ENCODE assay signal across 21 cellular contexts in the genomic region with DNA sequence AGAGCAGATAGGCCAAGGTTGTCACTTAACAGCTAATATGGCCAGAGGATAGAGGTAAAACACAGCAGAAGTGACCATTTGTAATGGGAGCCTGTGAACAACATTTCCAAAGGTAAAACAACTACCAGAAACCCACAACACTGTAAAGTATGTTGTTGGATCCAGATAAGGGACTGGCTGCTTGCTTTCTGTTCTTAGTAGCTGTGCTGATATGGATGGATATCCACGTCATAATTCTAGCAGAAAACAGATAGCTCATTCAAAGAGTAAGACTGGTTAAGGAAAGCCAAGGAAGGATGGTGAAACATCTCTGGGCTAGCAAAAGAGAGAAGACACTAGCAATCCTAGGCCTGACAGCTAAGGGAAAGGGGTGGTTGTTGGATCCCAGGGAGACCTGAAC. TPM values are rescaled to one million over a fixed set of nuclear protein-coding genes. Genes with fewer than 3 reads are reported as not detected.
DNase-seq lines count a peak whose midpoint lies in the region; ATAC-seq, FAIRE-seq and TF ChIP-seq lines count a peak whose summit lies in the region.
"Had no signal": no experiment of that assay in that cellular context is flagged by ENCODE, and none has a peak within 500 bp of the region (broad histone marks: within the 10 kb centered on the region; RNA-seq: fewer than 3 reads in every experiment).

No MANE protein-coding gene starts in this region.

- no peaks in the 10 kb centered on the region for H4K20me1 ChIP-seq in BLaER1 treated with 17β-estradiol and CSF1 and Interleukin-3, amounts not matched to agents 10 nM and 100 nM
- no peaks in the 10 kb centered on the region for H4K20me1 ChIP-seq in keratinocyte (ENCODE audit: control insufficient read depth, extremely low read depth, insufficient read depth, low read length)

- no peaks in the 10 kb centered on the region for H3K9me1 ChIP-seq in keratinocyte (ENCODE audit: control insufficient read depth, extremely low read depth, insufficient read depth, low read length)

- in situ Hi-C loops in brain microvascular endothelial cell (cut with HindIII; ENCODE audit: low pct_ligation_motif_present, low sequenced_read_pairs), result no loop called here

- no peaks in the 10 kb centered on the region for H3K36me3 ChIP-seq in BLaER1 treated with 17β-estradiol and CSF1 and Interleukin-3, amounts not matched to agents 10 nM and 100 nM
- no peaks in the 10 kb centered on the region for H3K36me3 ChIP-seq in brain microvascular endothelial cell (replicated peaks)
- H3K36me3 ChIP-seq in keratinocyte (ENCODE audit: control insufficient read depth in 2 of 2, extremely low read depth in 1 of 2, insufficient read depth in 2 of 2, low read length in 2 of 2), result no peaks in the 10 kb centered on the region
- H3K36me3 ChIP-seq: SJCRH30 had no signal

- peak overlapping the region in 6 of 11 experiments; percentile 1 to 78 (median 68); a peak in 8 of 22 replicates for H3K4me2 ChIP-seq in BLaER1 treated with 17β-estradiol and CSF1 and Interleukin-3, amounts not matched to agents 10 nM and 100 nM
- no peak overlapping the region for H3K4me2 ChIP-seq in keratinocyte (ENCODE audit: control insufficient read depth, extremely low read depth, insufficient read depth, low read depth, low read length)

- no peak for ATAC-seq in GM18520 (IDR thresholded peaks at IDR 0.05; ENCODE audit: unreplicated experiment)

- DNase-seq in OCI-M1 (lab: John Stamatoyannopoulos, UW) (peak; percentile 51), brain microvascular endothelial cell (peak; percentile 48), keratinocyte (ENCODE audit: low read depth, low spot score) (no peak), NCI-H82 (lab: John Stamatoyannopoulos, UW) (no peak), Ammon's horn (ENCODE audit: low spot score) (no peak)
- DNase-seq in effector CD4-positive, alpha-beta T cell, result no peak
- DNase-seq: GOT3, HCEC 1CT, Kasumi-1, NCI-H1417, NCI-H1694 treated with DMSO at 0.1 percent for 48 hours, NCI-H2081 treated with DMSO at 0.1 percent for 48 hours, NCI-H2171 treated with DMSO at 0.1 percent for 48 hours, NCI-H524 treated with DMSO at 0.1 percent for 48 hours, RPMI8226, SJCRH30 had no signal

- H3K9me3 ChIP-seq in BLaER1 treated with 17β-estradiol and CSF1 and Interleukin-3, amounts not matched to agents 10 nM and 100 nM (replicated peaks in 1 of 11), result no peaks in the 10 kb centered on the region
- no peaks in the 10 kb centered on the region for H3K9me3 ChIP-seq in keratinocyte (ENCODE audit: control insufficient read depth, low read depth, low read length)
- H3K9me3 ChIP-seq: SJCRH30 had no signal

- TF ChIP-seq CTCF in brain microvascular endothelial cell (IDR thresholded peaks at IDR 0.05; ENCODE audit: low read depth, low read length, missing control alignments), result no peak
- TF ChIP-seq CTCF in keratinocyte (optimal IDR thresholded peaks at IDR 0.05 in 1 of 3, IDR thresholded peaks at IDR 0.05 in 1 of 3, conservative IDR thresholded peaks at IDR 0.05 in 1 of 3; ENCODE audit: extremely low read depth in 1 of 3, insufficient read depth in 2 of 3, low read length in 3 of 3), result no peak

- H3K4me1 ChIP-seq in BLaER1 treated with 17β-estradiol and CSF1 and Interleukin-3, amounts not matched to agents 10 nM and 100 nM, result peaks cover 24 to 52% (median 28%) of the 10 kb centered on the region in 10 experiments
- peaks cover 23% of the 10 kb centered on the region for H3K4me1 ChIP-seq in keratinocyte (ENCODE audit: control insufficient read depth, extremely low read depth, insufficient read depth, low read length)

- no peak overlapping the region for H2AFZ ChIP-seq in keratinocyte (ENCODE audit: control insufficient read depth, low read length)

- H3K79me2 ChIP-seq in keratinocyte (ENCODE audit: control insufficient read depth, insufficient read depth, low read length), result no peaks in the 10 kb centered on the region

- FAIRE-seq in keratinocyte (lab: Jason Lieb, UNC), result peak; percentile 69
- FAIRE-seq: G401.6, GM18507, GM19239 had no signal

- no peak overlapping the region for H3K4me3 ChIP-seq in BLaER1 treated with 17β-estradiol and CSF1 and Interleukin-3, amounts not matched to agents 10 nM and 100 nM
- H3K4me3 ChIP-seq in brain microvascular endothelial cell (ENCODE audit: low read depth, low read length) (no peak overlapping the region), keratinocyte (ENCODE audit: control insufficient read depth in 2 of 3, extremely low read depth in 1 of 3, insufficient read depth in 2 of 3, low read depth in 1 of 3, low read length in 3 of 3) (no peak overlapping the region)
- H3K4me3 ChIP-seq: SJCRH30 had no signal

- H3K27me3 ChIP-seq in BLaER1 treated with 17β-estradiol and CSF1 and Interleukin-3, amounts not matched to agents 10 nM and 100 nM, result no peaks in the 10 kb centered on the region
- H3K27me3 ChIP-seq in brain microvascular endothelial cell (replicated peaks), result no peaks in the 10 kb centered on the region
- H3K27me3 ChIP-seq in keratinocyte (ENCODE audit: control insufficient read depth, extremely low read depth, insufficient read depth, low read length), result no peaks in the 10 kb centered on the region
- H3K27me3 ChIP-seq: SJCRH30 had no signal

- no peak overlapping the region for H3K9ac ChIP-seq in BLaER1 treated with 17β-estradiol and CSF1 and Interleukin-3, amounts not matched to agents 10 nM and 100 nM
- H3K9ac ChIP-seq in keratinocyte (ENCODE audit: control insufficient read depth, extremely low read depth, insufficient read depth, low read length), result no peak overlapping the region

- dilution Hi-C loops in keratinocyte (cut with MboI; ENCODE audit: extremely low pct_ligation_motif_present, low sequenced_read_pairs), result no loop called here

- no peak overlapping the region for H3K27ac ChIP-seq in BLaER1 treated with 17β-estradiol and CSF1 and Interleukin-3, amounts not matched to agents 10 nM and 100 nM
- peak overlapping the region; percentile 31 for H3K27ac ChIP-seq in brain microvascular endothelial cell
- H3K27ac ChIP-seq in keratinocyte (ENCODE audit: control insufficient read depth, insufficient read depth, low read length), result no peak overlapping the region

RNA-seq across cellular contexts. Expression of a gene that starts 36.9 kb away (rescaled TPM):
- polyA plus RNA-seq in keratinocyte, result 5.7 to 11.6 TPM (median 11.5 TPM) in 3 replicates
- polyA plus RNA-seq in keratinocyte (2011; ENCODE audit: low read depth), result 3.9 TPM
- polyA plus RNA-seq in keratinocyte (2011; cell fraction: cytosol; rRNA removed), result 6.3 and 9.9 TPM in 2 replicates
- polyA plus RNA-seq in keratinocyte (2011; cell fraction: nucleus; rRNA removed), result 10.1 and 13.1 TPM in 2 replicates
- 3.9 and 16.6 TPM in 2 replicates for polyA plus RNA-seq in keratinocyte (2012; ENCODE audit: low replicate concordance)
- 5.0 to 22.3 TPM (median 9.9 TPM) in 3 replicates for polyA minus RNA-seq in keratinocyte
- 17.5 TPM for polyA minus RNA-seq in keratinocyte (2011; cell fraction: cytosol; rRNA and poly(A)+ RNA removed)
- 22.7 and 46.3 TPM in 2 replicates for polyA minus RNA-seq in keratinocyte (2011; cell fraction: nucleus; rRNA and poly(A)+ RNA removed)

Comparison
In these comparisons a context has a peak if more than half of its experiments do, and no peak if none do; other contexts are left out.
1. DNase-seq: peak in OCI-M1 (single experiment) and brain microvascular endothelial cell (single experiment); none in keratinocyte (single experiment), NCI-H82 (single experiment), Ammon's horn (single experiment) and effector CD4-positive, alpha-beta T cell (single experiment).